ENCODE assay signal across 11 cellular contexts in the genomic region with DNA sequence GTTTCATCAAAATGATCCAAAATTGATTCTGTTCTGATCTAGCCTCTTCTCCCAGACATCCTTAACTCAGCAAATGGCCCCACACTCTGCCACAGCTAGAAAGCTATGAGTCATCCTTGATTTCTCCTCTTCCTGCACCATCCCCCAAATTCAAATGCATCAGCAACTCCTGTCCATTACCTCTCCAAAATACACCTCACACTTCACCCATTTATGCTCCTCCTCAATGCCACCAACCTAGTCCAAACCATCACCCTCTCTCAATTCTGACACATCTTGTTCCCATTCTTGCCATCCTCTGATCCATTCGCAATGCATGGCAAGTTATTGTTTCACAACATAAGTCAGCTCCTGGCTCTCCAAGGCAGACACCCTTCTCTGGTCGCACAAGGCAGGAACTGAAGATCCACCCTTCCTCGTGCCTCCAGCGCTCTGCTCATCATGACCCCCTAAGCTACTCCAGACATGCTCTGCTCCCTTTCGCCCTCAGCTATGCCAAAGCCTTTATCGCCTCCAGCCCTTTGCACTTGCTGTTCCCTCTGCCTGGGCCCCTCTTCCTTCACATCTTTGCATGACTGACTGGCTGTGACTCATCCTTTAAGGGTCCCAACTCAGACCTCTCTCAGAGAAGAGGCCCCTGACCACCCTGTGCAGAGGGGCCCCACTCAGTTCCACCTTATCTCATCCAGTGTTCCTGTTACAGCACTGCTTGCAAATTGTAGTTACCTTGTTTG.
A peak's percentile ranks its signal among the peaks of the same experiment; 100 is the strongest.
DNase-seq lines count a peak whose midpoint lies in the region; ATAC-seq and TF ChIP-seq lines count a peak whose summit lies in the region.
"Had no signal": no experiment of that assay in that cellular context is flagged by ENCODE, and none has a peak within 500 bp of the region (broad histone marks: within the 10 kb centered on the region; RNA-seq: fewer than 3 reads in every experiment).

No MANE protein-coding gene starts in this region.

- peak overlapping the region; percentile 86 for H2BK15ac ChIP-seq in mesenchymal stem cell (ENCODE audit: low read depth, poor library complexity, severe bottlenecking)

- in situ Hi-C loops in astrocyte of the spinal cord (cut with HindIII; ENCODE audit: low sequenced_read_pairs) = no loop called here

- peak overlapping the region; percentile 76 for H2AK5ac ChIP-seq in mesenchymal stem cell (ENCODE audit: low read length, severe bottlenecking)

- peak overlapping the region; percentile 2 to 76 for H2BK12ac ChIP-seq in mesenchymal stem cell (ENCODE audit: low read length in 2 of 2)

- H3K27ac ChIP-seq in mesenchymal stem cell (ENCODE audit: low read length, poor library complexity, severe bottlenecking) = peak overlapping the region; percentile 74
- no peak overlapping the region for H3K27ac ChIP-seq in neural progenitor cell

- H3K27me3 Mint-ChIP-seq in neural progenitor cell (ENCODE audit: insufficient read depth, low read depth) = peaks cover 5% of the 10 kb centered on the region
- H3K27me3 Mint-ChIP-seq in endothelial cell (ENCODE audit: unreplicated experiment) = peaks cover 4% of the 10 kb centered on the region

- peaks cover 7% of the 10 kb centered on the region for H3K4me1 Mint-ChIP-seq in neural progenitor cell
- H3K4me1 Mint-ChIP-seq in endothelial cell (ENCODE audit: unreplicated experiment) = peaks cover 24% of the 10 kb centered on the region
- H3K4me1 Mint-ChIP-seq: naive thymus-derived CD8-positive, alpha-beta T cell had no signal

- H4K91ac ChIP-seq in mesenchymal stem cell (ENCODE audit: low read length) = peak overlapping the region; percentile 66

- 56% methylated on average over 6 of the region's 6 CpGs for WGBS in mesenchymal stem cell

- no peak overlapping the region for H3K4me3 Mint-ChIP-seq in neural progenitor cell
- H3K4me3 Mint-ChIP-seq in endothelial cell (ENCODE audit: unreplicated experiment) = no peak overlapping the region
- H3K4me3 Mint-ChIP-seq: CD14-positive monocyte; naive thymus-derived CD8-positive, alpha-beta T cell had no signal

- peak; percentile 41 for ATAC-seq in HG03175 (IDR thresholded peaks at IDR 0.05; ENCODE audit: unreplicated experiment)
- ATAC-seq: naive thymus-derived CD8-positive, alpha-beta T cell had no signal

- H3K9me3 Mint-ChIP-seq in neural progenitor cell = no peaks in the 10 kb centered on the region
- no peaks in the 10 kb centered on the region for H3K9me3 Mint-ChIP-seq in endothelial cell (ENCODE audit: unreplicated experiment)
- H3K9me3 Mint-ChIP-seq: naive thymus-derived CD8-positive, alpha-beta T cell had no signal

- H4K20me1 ChIP-seq in neural progenitor cell (ENCODE audit: low read depth) = no peaks in the 10 kb centered on the region

- H3K4me2 ChIP-seq in mesenchymal stem cell (ENCODE audit: low read length, poor library complexity, severe bottlenecking) (no peak overlapping the region), neural progenitor cell (no peak overlapping the region)

- H3K27ac Mint-ChIP-seq in neural progenitor cell (no peak overlapping the region), endothelial cell (ENCODE audit: unreplicated experiment) (no peak overlapping the region)

- no peaks in the 10 kb centered on the region for H3K9me3 ChIP-seq in mesenchymal stem cell (ENCODE audit: control insufficient read depth, low read length)
- H3K9me3 ChIP-seq in neural progenitor cell (ENCODE audit: low read depth) = no peaks in the 10 kb centered on the region

- H3K79me2 ChIP-seq in neural progenitor cell (ENCODE audit: low read depth) = no peaks in the 10 kb centered on the region

- H2BK120ac ChIP-seq in mesenchymal stem cell (ENCODE audit: low read depth, low read length) = no peak overlapping the region

- H3K36me3 ChIP-seq in mesenchymal stem cell (ENCODE audit: control insufficient read depth in 1 of 2, insufficient read depth in 2 of 2, low read depth in 1 of 2, low read length in 2 of 2) = no peaks in the 10 kb centered on the region
- H3K36me3 ChIP-seq in neural progenitor cell = no peaks in the 10 kb centered on the region

- peak; percentile 54 for DNase-seq in EH (ENCODE audit: low read depth)
- DNase-seq in astrocyte of the spinal cord (ENCODE audit: low read depth, low spot score) = peak; percentile 21
- peak; percentile 49 for DNase-seq in mesenchymal stem cell
- DNase-seq in NCI-H2081 (lab: John Stamatoyannopoulos, UW) = no peak
- DNase-seq in neural progenitor cell (ENCODE audit: low spot score) = no peak
- DNase-seq in NOMO-1 treated with dmso at 0.1 percent for 144 hours (lab: John Stamatoyannopoulos, UW; ENCODE audit: unreplicated experiment) = no peak
- DNase-seq in endothelial cell (ENCODE audit: low spot score) = no peak
- DNase-seq: naive thymus-derived CD8-positive, alpha-beta T cell; NCI-H1417 had no signal

- peak overlapping the region; percentile 76 for H4K8ac ChIP-seq in mesenchymal stem cell (ENCODE audit: low read length)

- H2AFZ ChIP-seq in mesenchymal stem cell (ENCODE audit: low read depth, low read length) (no peak overlapping the region), neural progenitor cell (replicated peaks) (no peak overlapping the region)

- no peak for TF ChIP-seq CTCF in astrocyte of the spinal cord (IDR thresholded peaks at IDR 0.05; ENCODE audit: low read depth, low read length)
- TF ChIP-seq CTCF in neural progenitor cell (IDR thresholded peaks at IDR 0.05) = no peak
- no peak for TF ChIP-seq CTCF in endothelial cell (IDR thresholded peaks at IDR 0.05; ENCODE audit: unreplicated experiment)

- peak overlapping the region; percentile 77 for H3K9ac ChIP-seq in mesenchymal stem cell (ENCODE audit: low read length)
- no peak overlapping the region for H3K9ac ChIP-seq in neural progenitor cell

- no peaks in the 10 kb centered on the region for H3K79me1 ChIP-seq in mesenchymal stem cell (replicated peaks; ENCODE audit: low read length, poor library complexity, severe bottlenecking)

- H3K36me3 Mint-ChIP-seq in neural progenitor cell (no peaks in the 10 kb centered on the region), endothelial cell (ENCODE audit: low read depth, unreplicated experiment) (no peaks in the 10 kb centered on the region)
- H3K36me3 Mint-ChIP-seq: CD14-positive monocyte; naive thymus-derived CD8-positive, alpha-beta T cell had no signal

- H3K27me3 ChIP-seq in mesenchymal stem cell (ENCODE audit: control insufficient read depth in 1 of 2, insufficient read depth in 1 of 2, low read length in 2 of 2) (no peaks in the 10 kb centered on the region), neural progenitor cell (no peaks in the 10 kb centered on the region)

- H3K18ac ChIP-seq in mesenchymal stem cell (ENCODE audit: low read depth in 1 of 2, low read length in 2 of 2) = peak overlapping the region; percentile 67 to 72

- H3K4me1 ChIP-seq in mesenchymal stem cell (ENCODE audit: control insufficient read depth, insufficient read depth, low read depth, low read length) (peaks cover 7% of the 10 kb centered on the region), neural progenitor cell (no peaks in the 10 kb centered on the region)

- no peak overlapping the region for H3K4me3 ChIP-seq in astrocyte of the spinal cord (ENCODE audit: low read depth, low read length)
- H3K4me3 ChIP-seq in mesenchymal stem cell (ENCODE audit: insufficient read depth in 1 of 2, low read depth in 1 of 2, low read length in 2 of 2) = no peak overlapping the region
- no peak overlapping the region for H3K4me3 ChIP-seq in neural progenitor cell

- no peak overlapping the region for H3K23ac ChIP-seq in mesenchymal stem cell (ENCODE audit: low read length in 2 of 2)

- peak overlapping the region in 1 of 2 experiments; percentile 57 for H3K4ac ChIP-seq in mesenchymal stem cell (ENCODE audit: low read depth in 1 of 2, low read length in 2 of 2)

- H2BK5ac ChIP-seq in mesenchymal stem cell (ENCODE audit: low read depth, low read length, poor library complexity, severe bottlenecking) = no peak overlapping the region

- no peak overlapping the region for H3K14ac ChIP-seq in mesenchymal stem cell (ENCODE audit: low read length in 2 of 2)

- no peaks in the 10 kb centered on the region for H3F3A ChIP-seq in neural progenitor cell (ENCODE audit: low read depth)

Comparison
In these comparisons a context has a peak if more than half of its experiments do, and no peak if none do; other contexts are left out.
1. DNase-seq: peak in EH (single experiment), astrocyte of the spinal cord (single experiment) and mesenchymal stem cell (single experiment); none in NCI-H2081 (0 of 2), neural progenitor cell (single experiment), NOMO-1 treated with dmso at 0.1 percent for 144 hours (single experiment) and endothelial cell (single experiment).